Comparison of ENCODE assay signal across 1 cellular context in the genomic region with DNA sequence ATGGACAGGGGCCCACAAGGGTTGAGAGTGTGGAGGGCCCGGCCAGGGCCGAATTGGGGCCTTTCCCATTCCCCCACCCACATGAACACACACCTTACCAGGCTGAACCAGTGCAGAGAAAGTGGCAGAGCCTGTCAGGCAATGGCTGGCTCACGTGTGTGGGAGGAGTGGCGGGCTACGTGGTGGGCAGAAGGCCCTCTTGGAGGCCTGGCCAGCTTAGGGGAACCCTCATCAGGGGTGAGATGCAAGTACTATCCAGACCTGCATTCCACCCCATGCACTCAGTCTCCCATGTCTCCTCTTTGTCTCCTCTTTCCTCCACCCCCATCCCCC.
TF ChIP-seq lines count a peak whose summit lies in the region.

No MANE protein-coding gene starts in this region.

TF ChIP-seq in SK-N-SH treated with all-trans-retinoic acid at 6 μM for 48 hours, 23 proteins besides CTCF, POLR2A, EP300 and RAD21 (continued from another document):
- TF ChIP-seq TCF4 (CRISPR knock-in tag; IDR thresholded peaks at IDR 0.05; ENCODE audit: borderline replicate concordance) (no peak), ARNTL (CRISPR knock-in tag; IDR thresholded peaks at IDR 0.05; ENCODE audit: borderline replicate concordance, low read depth) (no peak), OSR1 (CRISPR knock-in tag; IDR thresholded peaks at IDR 0.05) (no peak), CSDC2 (CRISPR knock-in tag; IDR thresholded peaks at IDR 0.05) (no peak), ZFP30 (CRISPR knock-in tag; IDR thresholded peaks at IDR 0.05) (no peak), ZNF565 (CRISPR knock-in tag; conservative IDR thresholded peaks at IDR 0.05; ENCODE audit: low read depth) (no peak), PPARA (CRISPR knock-in tag; IDR thresholded peaks at IDR 0.05; ENCODE audit: borderline replicate concordance) (no peak), TOX (CRISPR knock-in tag; IDR thresholded peaks at IDR 0.05; ENCODE audit: borderline replicate concordance) (no peak)
TF ChIP-seq in SK-N-SH treated with all-trans-retinoic acid at 6 μM for 48 hours: peak in this region for 0.
